7 cellular contexts compared by ENCODE assay signal in the genomic region with DNA sequence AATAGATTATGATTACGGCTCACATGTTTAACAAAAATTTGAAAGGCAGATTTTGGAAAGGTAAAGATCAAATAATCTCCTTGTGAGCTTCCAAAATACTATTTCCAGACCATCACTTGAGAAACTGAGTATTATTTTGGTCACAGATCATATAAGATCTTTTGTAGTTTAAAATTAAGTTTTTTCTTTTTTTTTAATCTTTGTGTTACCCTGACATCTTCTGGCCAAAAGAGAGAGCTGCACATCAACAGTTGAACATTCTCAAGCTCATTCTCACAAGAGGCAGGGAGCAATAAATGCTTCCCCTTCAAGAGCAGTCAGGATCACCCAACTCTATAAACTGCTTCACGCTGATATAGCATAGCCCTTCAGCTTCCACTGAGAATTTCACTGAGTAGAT. TPM values are rescaled to one million over a fixed set of nuclear protein-coding genes. Genes with fewer than 3 reads are reported as not detected.
A peak's percentile ranks its signal among the peaks of the same experiment; 100 is the strongest.
DNase-seq lines count a peak whose midpoint lies in the region; ATAC-seq and TF ChIP-seq lines count a peak whose summit lies in the region.

No MANE protein-coding gene starts in this region.

- H3K9ac ChIP-seq in adipocyte (ENCODE audit: low read length): no peak overlapping the region

- TF ChIP-seq CTCF in HEK293 (tag by site-specific recombination; IDR thresholded peaks at IDR 0.05) (no peak), right lobe of liver (IDR thresholded peaks at IDR 0.05) (peak; percentile 19 to 53 (median 48))

- ATAC-seq in right lobe of liver: peak in 3 of 4 donors; percentile 35 to 54 (median 42)
- ATAC-seq in HG03139 (IDR thresholded peaks at IDR 0.05; ENCODE audit: unreplicated experiment): no peak

- DNase-seq in EL: peak; percentile 8
- DNase-seq in adipocyte (ENCODE audit: low read depth): peak; percentile 59
- no peak for DNase-seq in right lobe of liver
- no peak for DNase-seq in cerebellar nuclear complex (lab: John Stamatoyannopoulos, UW)
- DNase-seq in activated T-cell treated with anti-CD3 and anti-CD28 coated beads, Interleukin-2, amount 50 U/mL, for 48 hours: no peak

- CTCF ChIA-PET in HEK293 (lab: Yijun Ruan, JAX): interaction anchor here (0.6 to 2.2 kb wide), 10 partner anchors 10 to 934 kb away, joined by 3 to 15 read pairs (median 4); no protein-coding TSS in a partner anchor

- H3K27me3 ChIP-seq in adipocyte (replicated peaks; ENCODE audit: control insufficient read depth, insufficient read depth, low read length) (no peaks in the 10 kb centered on the region), right lobe of liver (no peaks in the 10 kb centered on the region)

- 83% methylated on average over 2 of the region's 2 CpGs for WGBS in right lobe of liver (ENCODE audit: insufficient coverage, low coverage, low lambda C conversion rate, missing lambda C conversion rate)

- H3K4me1 ChIP-seq in HEK293 (ENCODE audit: control insufficient read depth, insufficient read depth, low read length) (no peaks in the 10 kb centered on the region), adipocyte (ENCODE audit: control insufficient read depth, insufficient read depth, low read length) (no peaks in the 10 kb centered on the region), right lobe of liver (no peaks in the 10 kb centered on the region)

- H3K27ac ChIP-seq in HEK293 (ENCODE audit: extremely low read depth, low read depth, low read length): no peak overlapping the region
- H3K27ac ChIP-seq in right lobe of liver: no peak overlapping the region

- peaks cover 9 to 26% of the 10 kb centered on the region in 2 experiments; a peak in 2 of 3 replicates for H3K36me3 ChIP-seq in HEK293 (ENCODE audit: control insufficient read depth in 2 of 2, insufficient read depth in 1 of 2, low read length in 2 of 2)
- peaks cover 13% of the 10 kb centered on the region for H3K36me3 ChIP-seq in adipocyte (ENCODE audit: control insufficient read depth, insufficient read depth, low read length, severe bottlenecking)
- H3K36me3 ChIP-seq in right lobe of liver: peaks cover 0 to 76% (median 8%) of the 10 kb centered on the region in 4 donors

- intact Hi-C loops in right lobe of liver (cut with DNase I): loop anchor here in 1 of 2 donors (10.0 kb wide), 1 partner anchor 322 kb away; no protein-coding TSS in a partner anchor

- TF ChIP-seq POLR2A in right lobe of liver (IDR thresholded peaks at IDR 0.05): no peak

- H3K4me3 ChIP-seq in HEK293 (ENCODE audit: low read depth, low read length) (no peak overlapping the region), adipocyte (ENCODE audit: low read length) (no peak overlapping the region), right lobe of liver (no peak overlapping the region)

- POLR2A ChIA-PET in HEK293 (lab: Yijun Ruan, JAX): interaction anchor here (1.5 kb wide), 1 partner anchor 17 kb away, joined by 5 read pairs; the partner anchor contains the start of gene TMEM192

- H3K9me3 ChIP-seq in HEK293 (ENCODE audit: control insufficient read depth, insufficient read depth, low read depth, low read length) (no peaks in the 10 kb centered on the region), adipocyte (ENCODE audit: control insufficient read depth, low read length) (no peaks in the 10 kb centered on the region), right lobe of liver (no peaks in the 10 kb centered on the region)

TF ChIP-seq in HEK293, 187 proteins besides CTCF, POLR2A, EP300 and RAD21:
- peak; percentile 59 for TF ChIP-seq ZNF654 (tag by site-specific recombination; IDR thresholded peaks at IDR 0.05; ENCODE audit: low read depth)
- TF ChIP-seq ZFHX2 (tag by site-specific recombination; conservative IDR thresholded peaks at IDR 0.05): no peak

RNA-seq across cellular contexts. Expression of gene TMEM192, which starts 15.9 kb away (rescaled TPM):
- 10 to 100 TPM; 16.2 to 40.0 (median 23.3) TPM for total RNA-seq in right lobe of liver

RNA-seq across cellular contexts. Expression of gene TRIM75, which starts 43.1 kb away (rescaled TPM):
- not detected for total RNA-seq in right lobe of liver

Comparison
In these comparisons a context has a peak if more than half of its experiments do, and no peak if none do; other contexts are left out.
1. DNase-seq: peak in EL (single experiment) and adipocyte (single experiment); none in right lobe of liver (0 of 3), cerebellar nuclear complex (0 of 2) and activated T-cell treated with anti-CD3 and anti-CD28 coated beads, Interleukin-2, amount 50 U/mL, for 48 hours (0 of 2).